1 cellular context compared by ENCODE assay signal in the genomic region with DNA sequence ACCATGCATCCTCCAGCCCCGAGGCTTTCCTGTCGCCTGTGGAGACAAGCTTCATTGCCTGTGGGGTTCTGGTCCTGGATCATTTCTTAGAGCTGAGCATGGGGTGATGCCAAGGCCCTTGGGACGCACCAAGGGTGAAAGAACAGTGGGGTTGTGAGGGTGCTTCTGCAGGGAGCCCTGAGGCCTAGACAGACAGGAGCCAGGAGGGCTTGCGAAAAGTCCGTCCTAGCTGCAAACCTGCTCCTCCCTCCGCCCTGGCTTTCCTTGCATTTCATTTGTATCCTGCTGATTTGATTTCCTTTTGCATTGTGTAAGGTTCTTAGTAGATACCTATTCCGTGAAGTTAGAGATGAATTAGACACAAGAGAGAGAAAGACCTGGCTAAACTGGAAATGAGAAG.
TF ChIP-seq lines count a peak whose summit lies in the region.

No MANE protein-coding gene starts in this region.

TF ChIP-seq in H1, 55 proteins besides CTCF, POLR2A, EP300 and RAD21 (continued from another document):
- TF ChIP-seq SP2 (IDR thresholded peaks at IDR 0.05; ENCODE audit: low read length) (no peak), SIX5 (IDR thresholded peaks at IDR 0.05; ENCODE audit: low read depth, low read length) (no peak), TAF1 (IDR thresholded peaks at IDR 0.05; ENCODE audit: low read depth, low read length) (no peak), SAP30 (IDR thresholded peaks at IDR 0.05; ENCODE audit: insufficient read depth, insufficient replicate concordance, low read length) (no peak)
